Comparison of ENCODE assay signal across 1 cellular context in genomic region chr12:112599871-112600270, GRCh38.
TF ChIP-seq lines count a peak whose summit lies in the region.

No MANE protein-coding gene starts in this region.

TF ChIP-seq in HepG2, 621 proteins besides CTCF, POLR2A, EP300 and RAD21 (continued from another document):
- peak; percentile 28; the same call in 1 of the 2 replicates for TF ChIP-seq ZNF609 (CRISPR knock-in tag; IDR thresholded peaks at IDR 0.05; ENCODE audit: borderline replicate concordance)
- no peak for TF ChIP-seq SCMH1 (CRISPR knock-in tag; IDR thresholded peaks at IDR 0.05; ENCODE audit: borderline replicate concordance)
- no peak for TF ChIP-seq NCOA5 (CRISPR knock-in tag; IDR thresholded peaks at IDR 0.05)
- TF ChIP-seq HNF4A (CRISPR knock-in tag; IDR thresholded peaks at IDR 0.05), result peak; percentile 97
- TF ChIP-seq ZNF577 (CRISPR knock-in tag; IDR thresholded peaks at IDR 0.05; ENCODE audit: borderline replicate concordance, low read depth), result no peak
- TF ChIP-seq ZNF772 (CRISPR knock-in tag; IDR thresholded peaks at IDR 0.05), result 0 out of 2 replicates have a peak, but pooled peaks have one; percentile 19
- TF ChIP-seq ZNF513 (CRISPR knock-in tag; conservative IDR thresholded peaks at IDR 0.05), result no peak
TF ChIP-seq in HepG2: peak in this region for 131.
